ENCODE assay signal across 6 cellular contexts in genomic region chr19:4595158-4595557, GRCh38. TPM values are rescaled to one million over a fixed set of nuclear protein-coding genes. Genes with fewer than 3 reads are reported as not detected.
"Had no signal": no experiment of that assay in that cellular context is flagged by ENCODE, and none has a peak within 500 bp of the region (broad histone marks: within the 10 kb centered on the region; RNA-seq: fewer than 3 reads in every experiment).

No MANE protein-coding gene starts in this region.

RNA-seq across cellular contexts. Expression of gene SEMA6B, which starts 35.7 kb away (rescaled TPM):
- total RNA-seq: activated CD4-positive, alpha-beta T cell treated with anti-CD3 and anti-CD28 coated beads, Interleukin-2, amount 10 ng/mL, durations not matched to agents 24 days and 14 days; activated CD8-positive, alpha-beta memory T cell treated with anti-CD3 and anti-CD28 coated beads for 36 hours; activated CD8-positive, alpha-beta T cell treated with anti-CD3 and anti-CD28 coated beads for 36 hours; activated naive CD4-positive, alpha-beta T cell treated with anti-CD3 and anti-CD28 coated beads, Interleukin-2, amount 50 U/mL, for 72 hours; activated naive CD8-positive, alpha-beta T cell treated with anti-CD3 and anti-CD28 coated beads for 36 hours; activated T-helper 1 cell treated with anti-CD3 and anti-CD28 coated beads, Interleukin-12 subunit alpha, Interleukin-12 subunit beta, Interleukin-2, Interleukin-4 antibody, amounts not matched to agents 30 ng/mL and 10 ng/mL and 1 ng/mL, durations not matched to agents 14 hours and 24 hours and 36 hours had no signal
